In the genomic region with DNA sequence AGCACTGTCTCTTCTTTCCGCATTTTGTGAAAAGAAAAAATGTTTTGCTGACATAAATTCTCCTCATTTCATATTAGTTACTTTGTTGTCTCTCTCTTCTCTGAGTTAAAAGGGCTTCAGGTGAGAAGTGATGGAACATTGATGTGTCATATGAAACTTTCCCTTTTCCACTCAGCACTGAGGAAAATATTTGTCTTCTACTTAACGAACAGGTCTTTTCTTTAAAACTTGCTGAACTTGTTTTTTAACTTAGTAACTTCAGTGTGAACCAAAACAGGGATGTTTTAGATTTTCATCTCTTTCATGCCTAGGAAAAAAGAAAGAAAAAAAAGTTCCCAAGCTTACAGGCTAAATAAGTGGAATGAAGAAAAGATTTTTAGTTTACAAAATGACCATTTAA, we compare ENCODE assay signal across 16 cellular contexts. TPM values are rescaled to one million over a fixed set of nuclear protein-coding genes. Genes with fewer than 3 reads are reported as not detected.
"Had no signal": no experiment of that assay in that cellular context is flagged by ENCODE, and none has a peak within 500 bp of the region (broad histone marks: within the 10 kb centered on the region; RNA-seq: fewer than 3 reads in every experiment).

No MANE protein-coding gene starts in this region.

- H3K27me3 ChIP-seq: body of pancreas, tibial nerve, vagina had no signal

- H3K9me3 ChIP-seq: body of pancreas, tibial nerve, vagina had no signal

- H3K27ac ChIP-seq: body of pancreas, tibial nerve, vagina, WERI-Rb-1 had no signal

- H3K36me3 ChIP-seq: tibial nerve, vagina, WERI-Rb-1 had no signal

- ATAC-seq: activated CD8-positive, alpha-beta memory T cell treated with anti-CD3 and anti-CD28 coated beads, Interleukin-2, amount 10 ng/mL, durations not matched to agents 7 days and 5 days; body of pancreas; left lobe of liver; stimulated activated naive CD8-positive, alpha-beta T cell treated with anti-CD3 and anti-CD28 coated beads, Interleukin-15, Interleukin-2, amounts not matched to agents 100 U/mL and 50 U/mL, for 24 hours; T-helper 17 cell had no signal

- DNase-seq: activated CD4-positive, alpha-beta memory T cell treated with anti-CD3 and anti-CD28 coated beads, Interleukin-2, amount 10 ng/mL, durations not matched to agents 7 days and 5 days; activated CD4-positive, alpha-beta T cell treated with anti-CD3 and anti-CD28 coated beads for 1 hour; activated CD8-positive, alpha-beta memory T cell treated with anti-CD3 and anti-CD28 coated beads, Interleukin-2, amount 10 ng/mL, durations not matched to agents 7 days and 5 days; activated naive CD4-positive, alpha-beta T cell treated with anti-CD3 and anti-CD28 coated beads for 36 hours; body of pancreas; caudate nucleus; erythroblast; midbrain; occipital lobe; stimulated activated naive CD8-positive, alpha-beta T cell treated with anti-CD3 and anti-CD28 coated beads, Interleukin-15, Interleukin-2, amounts not matched to agents 100 U/mL and 50 U/mL, for 24 hours; substantia nigra; T-helper 17 cell; WERI-Rb-1 had no signal

- H3K4me3 ChIP-seq: body of pancreas, tibial nerve, vagina had no signal

- H3K4me1 ChIP-seq: body of pancreas, tibial nerve, vagina had no signal

RNA-seq across cellular contexts. Expression of gene TSPAN12, which starts 19.0 kb away (rescaled TPM):
- total RNA-seq: activated CD4-positive, alpha-beta memory T cell treated with anti-CD3 and anti-CD28 coated beads, Interleukin-2, amount 10 ng/mL, durations not matched to agents 7 days and 5 days; activated CD8-positive, alpha-beta memory T cell treated with anti-CD3 and anti-CD28 coated beads, Interleukin-2, amount 10 ng/mL, durations not matched to agents 7 days and 5 days; activated naive CD4-positive, alpha-beta T cell treated with anti-CD3 and anti-CD28 coated beads for 36 hours; T-helper 17 cell had no signal
